ENCODE assay signal across 7 cellular contexts in the genomic region with DNA sequence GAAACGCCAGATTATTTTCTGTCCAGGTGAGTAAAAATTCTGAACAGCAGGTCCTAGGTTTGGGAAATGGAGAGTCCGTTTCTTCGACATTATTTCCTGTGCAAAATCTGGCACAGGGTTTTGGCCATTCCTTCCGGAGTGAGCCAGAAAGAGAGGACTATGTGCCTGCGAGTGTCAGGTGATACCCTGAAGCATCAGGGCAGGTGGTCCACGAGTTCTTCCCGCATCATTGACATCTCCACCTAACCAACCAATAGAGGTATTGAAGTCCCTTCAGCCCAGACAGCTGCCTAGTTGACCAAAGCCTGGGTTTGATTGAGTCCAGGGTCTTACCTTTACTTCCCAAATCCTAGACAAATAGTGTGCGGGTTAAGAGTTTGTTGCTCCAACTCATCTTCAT. TPM values are rescaled to one million over a fixed set of nuclear protein-coding genes. Genes with fewer than 3 reads are reported as not detected.
DNase-seq lines count a peak whose midpoint lies in the region; ATAC-seq and TF ChIP-seq lines count a peak whose summit lies in the region.

No MANE protein-coding gene starts in this region.

- TF ChIP-seq POLR2A in HCT116 (IDR thresholded peaks at IDR 0.05; ENCODE audit: borderline replicate concordance, extremely low read depth, insufficient read depth, insufficient read length), result no peak

- H2AFZ ChIP-seq in HCT116 (ENCODE audit: low read depth, low read length, poor library complexity, severe bottlenecking) (no peak overlapping the region), hepatocyte (peak overlapping the region; percentile 72), smooth muscle cell (ENCODE audit: low read depth) (peak overlapping the region; percentile 96)

- RAD21 ChIA-PET in HCT116 (lab: Charles Lee; ENCODE audit: low non-redundant PET in 1 of 2, low total read pairs in 2 of 2, uncharacterized antibody in 2 of 2, unreplicated experiment in 2 of 2), result no interaction called here

- ATAC-seq in HCT116 (no peak), HG03342 (IDR thresholded peaks at IDR 0.05; ENCODE audit: unreplicated experiment) (no peak)

- H3K27me3 ChIP-seq in HCT116 (ENCODE audit: insufficient read depth, low read length) (no peaks in the 10 kb centered on the region), WERI-Rb-1 (ENCODE audit: insufficient read depth, low read depth, severe bottlenecking) (no peaks in the 10 kb centered on the region), hepatocyte (no peaks in the 10 kb centered on the region), smooth muscle cell (ENCODE audit: low read depth) (no peaks in the 10 kb centered on the region)

- no peak for DNase-seq in HCT116 (ENCODE audit: low read depth, low spot score)
- no peak for DNase-seq in WERI-Rb-1
- DNase-seq in hepatocyte (ENCODE audit: low spot score), result no peak
- DNase-seq in smooth muscle cell (lab: John Stamatoyannopoulos, UW; ENCODE audit: unreplicated experiment), result no peak
- no peak for DNase-seq in hippocampal formation (lab: John Stamatoyannopoulos, UW)
- DNase-seq in NCI-H146 treated with DMSO at 0.1 percent for 48 hours (lab: John Stamatoyannopoulos, UW; ENCODE audit: unreplicated experiment), result no peak

- WGBS in hepatocyte (ENCODE audit: low lambda C conversion rate, missing lambda C conversion rate), result 62% methylated on average over 8 of the region's 8 CpGs
- WGBS in smooth muscle cell (ENCODE audit: low lambda C conversion rate), result 71% methylated on average over 8 of the region's 8 CpGs

- H3K9ac ChIP-seq in HCT116 (ENCODE audit: low read length), result peak overlapping the region; percentile 88
- H3K9ac ChIP-seq in smooth muscle cell (ENCODE audit: low read depth), result peak overlapping the region; percentile 72

- POLR2A ChIA-PET in HCT116 (lab: Charles Lee), result no interaction called here

- no peak for TF ChIP-seq RAD21 in HCT116 (IDR thresholded peaks at IDR 0.05; ENCODE audit: low read depth)

- H3K9me2 ChIP-seq in HCT116 (ENCODE audit: insufficient read depth) (no peaks in the 10 kb centered on the region), hepatocyte (replicated peaks; ENCODE audit: insufficient read depth) (no peaks in the 10 kb centered on the region)

- H3F3A ChIP-seq in smooth muscle cell (ENCODE audit: low read depth), result peaks cover 5% of the 10 kb centered on the region

- H3K4me1 ChIP-seq in HCT116 (ENCODE audit: control insufficient read depth in 1 of 2, insufficient read depth in 2 of 2, low read length in 2 of 2) (peaks cover 14 to 17% of the 10 kb centered on the region in 2 experiments), hepatocyte (ENCODE audit: insufficient read depth) (peaks cover 26% of the 10 kb centered on the region), smooth muscle cell (ENCODE audit: low read depth) (peaks cover 8% of the 10 kb centered on the region)

- H3K9me3 ChIP-seq in HCT116 (ENCODE audit: control insufficient read depth in 1 of 2, insufficient read depth in 1 of 2, low read depth in 1 of 2, low read length in 2 of 2) (no peaks in the 10 kb centered on the region), WERI-Rb-1 (ENCODE audit: severe bottlenecking) (no peaks in the 10 kb centered on the region), hepatocyte (ENCODE audit: low read depth) (no peaks in the 10 kb centered on the region), smooth muscle cell (replicated peaks; ENCODE audit: low read depth) (no peaks in the 10 kb centered on the region)

- H3K27ac ChIP-seq in HCT116 (ENCODE audit: low read depth, low read length) (peak overlapping the region; percentile 77; the same call in 1 of the 2 replicates), WERI-Rb-1 (no peak overlapping the region), hepatocyte (peak overlapping the region; percentile 75), smooth muscle cell (ENCODE audit: low read depth) (no peak overlapping the region)

- BruUV-seq in HCT116 (replicated peaks; lab: Mats Ljungman, UMichigan), result TSS peak; percentile 78

- no peaks in the 10 kb centered on the region; the same call in 1 of the 2 replicates for H4K20me1 ChIP-seq in HCT116 (ENCODE audit: insufficient read depth)
- H4K20me1 ChIP-seq in hepatocyte (ENCODE audit: insufficient read depth, poor library complexity, severe bottlenecking), result peaks cover 18% of the 10 kb centered on the region
- H4K20me1 ChIP-seq in smooth muscle cell (ENCODE audit: low read depth), result peaks cover 56% of the 10 kb centered on the region

- TF ChIP-seq CTCF in HCT116 (IDR thresholded peaks at IDR 0.05 in 2 of 3, conservative IDR thresholded peaks at IDR 0.05 in 1 of 3; ENCODE audit: borderline replicate concordance in 1 of 3, insufficient read depth in 1 of 3, low read depth in 2 of 3, low read length in 2 of 3) (no peak), WERI-Rb-1 (IDR thresholded peaks at IDR 0.05; ENCODE audit: low read depth, low read length) (no peak), hepatocyte (IDR thresholded peaks at IDR 0.05; ENCODE audit: poor library complexity) (no peak), smooth muscle cell (IDR thresholded peaks at IDR 0.05; ENCODE audit: borderline replicate concordance, insufficient read depth, poor library complexity, severe bottlenecking) (no peak)

- H3K79me2 ChIP-seq in HCT116 (ENCODE audit: insufficient read depth, low read length) (peaks cover 37% of the 10 kb centered on the region), hepatocyte (peaks cover 81% of the 10 kb centered on the region), smooth muscle cell (ENCODE audit: low read depth) (peaks cover 25% of the 10 kb centered on the region)

- H3K4me3 ChIP-seq in HCT116 (replicated peaks in 1 of 2; ENCODE audit: low read depth in 1 of 2, low read length in 2 of 2) (peak overlapping the region; percentile 73 to 99), WERI-Rb-1 (ENCODE audit: low read depth, low read length) (peak overlapping the region; percentile 64), hepatocyte (peak overlapping the region; percentile 78), smooth muscle cell (peak overlapping the region; percentile 86)

- CTCF ChIA-PET in HCT116 (lab: Charles Lee), result interaction anchor here (1.6 kb wide), 1 partner anchor 26 kb away, joined by 5 read pairs; no protein-coding TSS in a partner anchor

- H3K36me3 ChIP-seq in HCT116 (ENCODE audit: control insufficient read depth in 1 of 2, insufficient read depth in 2 of 2, low read length in 2 of 2) (0 out of 4 replicates have a peak, but pooled peaks cover 0 to 6% of the 10 kb centered on the region in 2 experiments), WERI-Rb-1 (peaks cover 4% of the 10 kb centered on the region; the same call in 1 of the 2 replicates), hepatocyte (replicated peaks; ENCODE audit: insufficient read depth, low read depth) (no peaks in the 10 kb centered on the region), smooth muscle cell (ENCODE audit: low read depth) (no peaks in the 10 kb centered on the region)

- intact Hi-C loops in HCT116 (cut with micrococcal nuclease), result no loop called here

- H3K4me2 ChIP-seq in HCT116 (ENCODE audit: low read length) (peak overlapping the region; percentile 75), hepatocyte (peak overlapping the region; percentile 88), smooth muscle cell (peak overlapping the region; percentile 95)

TF ChIP-seq in HCT116, 20 proteins besides CTCF, POLR2A, EP300 and RAD21:
- TF ChIP-seq FOSL1 (IDR thresholded peaks at IDR 0.05; ENCODE audit: low read depth) (no peak), TCF7L2 (IDR thresholded peaks at IDR 0.05; ENCODE audit: borderline replicate concordance, extremely low read depth, insufficient read depth, insufficient read length) (no peak), EZH2phosphoT487 (IDR thresholded peaks at IDR 0.05; ENCODE audit: borderline replicate concordance) (no peak), SIN3A (IDR thresholded peaks at IDR 0.05; ENCODE audit: low read depth) (no peak), ZNF274 (IDR thresholded peaks at IDR 0.05; ENCODE audit: low read depth, low read length) (no peak), CEBPB (IDR thresholded peaks at IDR 0.05; ENCODE audit: low read depth) (no peak), EZH2 (IDR thresholded peaks at IDR 0.05) (no peak), ELF1 (IDR thresholded peaks at IDR 0.05; ENCODE audit: borderline replicate concordance, low read depth) (no peak), YY1 (IDR thresholded peaks at IDR 0.05; ENCODE audit: extremely low read depth, insufficient replicate concordance, low read depth, low read length) (no peak)
- TF ChIP-seq, protein P1, sequence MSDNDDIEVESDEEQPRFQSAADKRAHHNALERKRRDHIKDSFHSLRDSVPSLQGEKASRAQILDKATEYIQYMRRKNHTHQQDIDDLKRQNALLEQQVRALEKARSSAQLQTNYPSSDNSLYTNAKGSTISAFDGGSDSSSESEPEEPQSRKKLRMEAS (IDR thresholded peaks at IDR 0.05), result no peak
- TF ChIP-seq, protein P2, sequence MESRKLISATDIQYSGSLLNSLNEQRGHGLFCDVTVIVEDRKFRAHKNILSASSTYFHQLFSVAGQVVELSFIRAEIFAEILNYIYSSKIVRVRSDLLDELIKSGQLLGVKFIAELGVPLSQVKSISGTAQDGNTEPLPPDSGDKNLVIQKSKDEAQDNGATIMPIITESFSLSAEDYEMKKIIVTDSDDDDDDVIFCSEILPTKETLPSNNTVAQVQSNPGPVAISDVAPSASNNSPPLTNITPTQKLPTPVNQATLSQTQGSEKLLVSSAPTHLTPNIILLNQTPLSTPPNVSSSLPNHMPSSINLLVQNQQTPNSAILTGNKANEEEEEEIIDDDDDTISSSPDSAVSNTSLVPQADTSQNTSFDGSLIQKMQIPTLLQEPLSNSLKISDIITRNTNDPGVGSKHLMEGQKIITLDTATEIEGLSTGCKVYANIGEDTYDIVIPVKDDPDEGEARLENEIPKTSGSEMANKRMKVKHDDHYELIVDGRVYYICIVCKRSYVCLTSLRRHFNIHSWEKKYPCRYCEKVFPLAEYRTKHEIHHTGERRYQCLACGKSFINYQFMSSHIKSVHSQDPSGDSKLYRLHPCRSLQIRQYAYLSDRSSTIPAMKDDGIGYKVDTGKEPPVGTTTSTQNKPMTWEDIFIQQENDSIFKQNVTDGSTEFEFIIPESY (IDR thresholded peaks at IDR 0.05; ENCODE audit: extremely low read depth, insufficient replicate concordance, low read length), result no peak

RNA-seq across cellular contexts. Expression of a gene that starts 0.8 kb away (rescaled TPM):
- 27.3 TPM for total RNA-seq in HCT116 (2021; ENCODE audit: unreplicated experiment)
- polyA plus RNA-seq in HCT116 (2012), result 16.8 and 22.0 TPM in 2 replicates
- 14.5 and 15.7 TPM in 2 replicates for total RNA-seq in hepatocyte
- polyA plus RNA-seq in hepatocyte, result 34.3 and 41.0 TPM in 2 replicates
- 8.1 and 9.4 TPM in 2 replicates for total RNA-seq in smooth muscle cell
- polyA plus RNA-seq in smooth muscle cell, result 28.8 and 32.1 TPM in 2 replicates

RNA-seq across cellular contexts. Expression of a gene that starts 1.0 kb away (rescaled TPM):
- total RNA-seq in HCT116 (2021; ENCODE audit: unreplicated experiment) (59.6 TPM), hepatocyte (59.1 and 62.2 TPM in 2 replicates), smooth muscle cell (19.2 and 33.2 TPM in 2 replicates)
- 44.0 and 48.4 TPM in 2 replicates for polyA plus RNA-seq in HCT116 (2012)
- polyA plus RNA-seq in hepatocyte (75.7 and 80.5 TPM in 2 replicates), smooth muscle cell (23.5 and 47.8 TPM in 2 replicates)

RNA-seq across cellular contexts. Expression of a gene that starts 57.6 kb away (rescaled TPM):
- total RNA-seq in HCT116 (2021; ENCODE audit: unreplicated experiment) (87.7 TPM), hepatocyte (46.5 and 49.2 TPM in 2 replicates), smooth muscle cell (40.9 TPM in 2 replicates)
- 44.2 and 49.3 TPM in 2 replicates for polyA plus RNA-seq in HCT116 (2012)
- polyA plus RNA-seq in hepatocyte (30.7 and 31.8 TPM in 2 replicates), smooth muscle cell (25.1 and 26.6 TPM in 2 replicates)

Comparison
In these comparisons a context has a peak if more than half of its experiments do, and no peak if none do; other contexts are left out.
1. H3K27ac ChIP-seq: peak in HCT116 (single experiment) and hepatocyte (single experiment); none in WERI-Rb-1 (single experiment) and smooth muscle cell (single experiment).
2. Peak in every context shown above with its lines, with median percentiles within 50 percentile points of each other: H3K4me2 ChIP-seq and H3K4me3 ChIP-seq.